In the genomic region with DNA sequence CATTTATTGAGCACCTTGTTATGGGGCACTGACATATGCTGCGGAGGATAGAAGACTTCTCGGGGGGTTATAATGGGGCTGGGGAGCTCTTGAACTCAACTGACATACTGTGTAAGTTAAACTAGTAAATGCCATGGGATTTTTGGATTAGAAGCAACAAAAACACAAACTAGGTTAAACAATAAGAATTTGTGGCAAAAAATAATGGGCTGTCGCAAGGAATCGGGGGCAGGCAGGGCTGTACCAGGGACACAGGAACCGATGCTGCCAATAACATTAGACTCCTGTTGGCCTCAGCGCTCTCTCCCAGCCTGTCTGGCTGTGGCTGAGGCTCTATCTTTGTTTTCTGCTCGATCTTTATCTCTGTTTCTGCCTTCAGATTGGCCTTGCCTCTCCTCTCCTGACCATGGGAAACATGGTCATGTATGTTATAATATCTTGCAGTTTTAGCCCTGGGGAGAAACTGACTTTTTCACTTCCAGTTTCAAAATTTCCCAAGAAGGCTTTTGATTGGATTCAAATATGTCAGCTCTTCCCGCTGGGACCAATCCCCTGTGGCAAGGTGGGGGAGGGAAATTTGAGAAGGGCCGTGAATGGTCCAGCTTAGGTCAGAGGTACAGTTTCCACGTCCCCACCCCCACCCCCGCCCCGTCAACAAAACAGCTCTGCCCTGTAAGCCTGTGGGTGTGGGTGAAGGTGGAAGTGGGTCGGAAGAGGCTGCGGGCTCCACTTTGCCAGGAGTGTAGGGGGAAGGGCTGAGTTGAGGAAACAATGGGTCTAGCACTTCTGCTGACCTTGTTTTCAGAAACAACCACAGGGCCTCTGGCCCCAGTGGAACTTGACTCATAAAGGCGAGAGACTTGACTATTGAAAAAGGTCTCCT, we compare ENCODE assay signal across 8 cellular contexts.
A peak's percentile ranks its signal among the peaks of the same experiment; 100 is the strongest.
DNase-seq lines count a peak whose midpoint lies in the region; ATAC-seq and TF ChIP-seq lines count a peak whose summit lies in the region.

No MANE protein-coding gene starts in this region.

- no peaks in the 10 kb centered on the region for H3K27me3 Mint-ChIP-seq in activated T-cell treated with anti-CD3 and anti-CD28 coated beads, Interleukin-2, amount 50 U/mL, for 72 hours (ENCODE audit: low read depth)
- H3K27me3 Mint-ChIP-seq in nephron (ENCODE audit: low read depth): no peaks in the 10 kb centered on the region

- peak overlapping the region; percentile 86 for H3K27ac ChIP-seq in thymus (ENCODE audit: low read depth)

- peaks cover 28% of the 10 kb centered on the region for H3K4me1 ChIP-seq in thymus (ENCODE audit: control insufficient read depth, insufficient read depth, low read length)

- H3K36me3 ChIP-seq in thymus (ENCODE audit: control insufficient read depth, insufficient read depth): no peaks in the 10 kb centered on the region

- peak overlapping the region; percentile 21 for H3K4me3 ChIP-seq in fibroblast of mammary gland (ENCODE audit: control insufficient read depth, low read depth, low read length)
- peak overlapping the region; percentile 17 for H3K4me3 ChIP-seq in thymus (ENCODE audit: low read length)

- H3K4me1 Mint-ChIP-seq in activated T-cell treated with anti-CD3 and anti-CD28 coated beads, Interleukin-2, amount 50 U/mL, for 72 hours (ENCODE audit: low read depth): peaks cover 63% of the 10 kb centered on the region
- H3K4me1 Mint-ChIP-seq in nephron: peaks cover 79% of the 10 kb centered on the region

- no peaks in the 10 kb centered on the region for H3K9me3 Mint-ChIP-seq in activated T-cell treated with anti-CD3 and anti-CD28 coated beads, Interleukin-2, amount 50 U/mL, for 72 hours
- H3K9me3 Mint-ChIP-seq in nephron: no peaks in the 10 kb centered on the region

- no peaks in the 10 kb centered on the region for H3K27me3 ChIP-seq in thymus (ENCODE audit: control insufficient read depth, insufficient read depth)

- WGBS in thymus: 34% methylated on average over 15 of the region's 15 CpGs

- H3K4me3 Mint-ChIP-seq in activated T-cell treated with anti-CD3 and anti-CD28 coated beads, Interleukin-2, amount 50 U/mL, for 72 hours: peak overlapping the region; percentile 77 to 89
- peak overlapping the region; percentile 62 to 78 (median 71) for H3K4me3 Mint-ChIP-seq in nephron

- H3K27ac Mint-ChIP-seq in activated T-cell treated with anti-CD3 and anti-CD28 coated beads, Interleukin-2, amount 50 U/mL, for 72 hours: peak overlapping the region; percentile 66
- H3K27ac Mint-ChIP-seq in nephron: peak overlapping the region; percentile 96 to 98 (median 97)

- peak; percentile 99 for DNase-seq in AML-193 (lab: John Stamatoyannopoulos, UW)
- DNase-seq in OCI-M2 (lab: John Stamatoyannopoulos, UW; ENCODE audit: unreplicated experiment): peak; percentile 64
- DNase-seq in activated T-cell treated with anti-CD3 and anti-CD28 coated beads, Interleukin-2, amount 50 U/mL, for 72 hours: peak; percentile 68 to 74
- DNase-seq in fibroblast of mammary gland (ENCODE audit: low read depth): peak; percentile 94

- ATAC-seq in GM19025 (IDR thresholded peaks at IDR 0.05; ENCODE audit: low read depth, unreplicated experiment) (peak; percentile 50), HG03196 (IDR thresholded peaks at IDR 0.05; ENCODE audit: unreplicated experiment) (peak; percentile 56)
- peak; percentile 62 to 65 for ATAC-seq in activated T-cell treated with anti-CD3 and anti-CD28 coated beads, Interleukin-2, amount 50 U/mL, for 72 hours (replicated peaks in 1 of 2)

- TF ChIP-seq CTCF in fibroblast of mammary gland (conservative IDR thresholded peaks at IDR 0.05; ENCODE audit: control insufficient read depth, insufficient read depth, low read depth, low read length) (no peak), nephron (IDR thresholded peaks at IDR 0.05; ENCODE audit: unreplicated experiment in 3 of 3) (no peak)

- H3K9me3 ChIP-seq in thymus (ENCODE audit: control insufficient read depth): no peaks in the 10 kb centered on the region

- no peaks in the 10 kb centered on the region for H3K36me3 Mint-ChIP-seq in activated T-cell treated with anti-CD3 and anti-CD28 coated beads, Interleukin-2, amount 50 U/mL, for 72 hours (ENCODE audit: insufficient read depth in 2 of 2)
- H3K36me3 Mint-ChIP-seq in nephron (ENCODE audit: low read depth): no peaks in the 10 kb centered on the region

Comparison
In these comparisons a context has a peak if more than half of its experiments do, and no peak if none do; other contexts are left out.
1. Peak in every context shown above with its lines: DNase-seq, ATAC-seq, H3K4me3 ChIP-seq and H3K27ac ChIP-seq.